1 cellular context compared by ENCODE assay signal in genomic region chr1:35202048-35202719, GRCh38.
TF ChIP-seq lines count a peak whose summit lies in the region.

No MANE protein-coding gene starts in this region.

TF ChIP-seq in K562, 482 proteins besides CTCF, POLR2A, EP300 and RAD21 (continued from another document and continues in another):
- TF ChIP-seq MEF2A (IDR thresholded peaks at IDR 0.05; ENCODE audit: control insufficient read depth, low read depth, low read length) (no peak), SRF (CRISPR knock-in tag; IDR thresholded peaks at IDR 0.05) (0 out of 4 replicates have a peak, but pooled peaks of 1 of the 2 experiments have one; percentile 18), MCM7 (IDR thresholded peaks at IDR 0.05) (no peak), HNRNPH1 (optimal IDR thresholded peaks at IDR 0.05; ENCODE audit: low read depth, low read length) (no peak), RBM15 (IDR thresholded peaks at IDR 0.05; ENCODE audit: insufficient read depth, low read length) (no peak), SRSF7 (optimal IDR thresholded peaks at IDR 0.05; ENCODE audit: low read depth, low read length) (no peak), ZNF174 (CRISPR knock-in tag; IDR thresholded peaks at IDR 0.05) (no peak), HNRNPUL1 (IDR thresholded peaks at IDR 0.05; ENCODE audit: low read length) (no peak), PYGO2 (tag; IDR thresholded peaks at IDR 0.05) (no peak), ZNF512 (tag; IDR thresholded peaks at IDR 0.05) (no peak), RUNX1 (IDR thresholded peaks at IDR 0.05; ENCODE audit: low read depth) (no peak), MEIS2 (IDR thresholded peaks at IDR 0.05; ENCODE audit: partially characterized antibody) (no peak), ZSCAN29 (IDR thresholded peaks at IDR 0.05) (no peak), BMI1 (IDR thresholded peaks at IDR 0.05; ENCODE audit: low read length) (no peak), HDAC6 (IDR thresholded peaks at IDR 0.05; ENCODE audit: low read depth, low read length) (no peak), HINFP (tag; conservative IDR thresholded peaks at IDR 0.05; ENCODE audit: low read depth) (no peak), ZNF445 (CRISPR knock-in tag; IDR thresholded peaks at IDR 0.05; ENCODE audit: low read depth) (no peak), ZC3H8 (IDR thresholded peaks at IDR 0.05) (no peak), BHLHE40 (IDR thresholded peaks at IDR 0.05; ENCODE audit: low read length) (peak; percentile 52), BCOR (IDR thresholded peaks at IDR 0.05) (no peak), ZNF124 (CRISPR knock-in tag; IDR thresholded peaks at IDR 0.05) (no peak), NR4A1 (CRISPR knock-in tag; IDR thresholded peaks at IDR 0.05) (no peak), NR4A1 (tag; IDR thresholded peaks at IDR 0.05) (no peak), DPF2 (IDR thresholded peaks at IDR 0.05) (no peak), MAFF (IDR thresholded peaks at IDR 0.05; ENCODE audit: low read length) (no peak), SMC3 (conservative IDR thresholded peaks at IDR 0.05; ENCODE audit: insufficient read depth, low read depth, low read length) (peak; percentile 89), TRIM28 (IDR thresholded peaks at IDR 0.05) (no peak; the same call in 1 of the 2 replicates), TAL1 (IDR thresholded peaks at IDR 0.05) (no peak), TRIM24 (IDR thresholded peaks at IDR 0.05) (no peak), ZBED1 (IDR thresholded peaks at IDR 0.05) (no peak), NFYB (IDR thresholded peaks at IDR 0.05; ENCODE audit: extremely low read depth, insufficient read length) (no peak), JUND (IDR thresholded peaks at IDR 0.05; ENCODE audit: borderline replicate concordance, low read depth, low read length) (peak; percentile 53; the same call in 1 of the 2 replicates), JUND (tag; IDR thresholded peaks at IDR 0.05; ENCODE audit: borderline replicate concordance, low read depth, low read length) (no peak; the same call in 2 of the 3 replicates), ZNF253 (CRISPR knock-in tag; conservative IDR thresholded peaks at IDR 0.05) (no peak), TCFL5 (CRISPR knock-in tag; conservative IDR thresholded peaks at IDR 0.05) (no peak), TAF15 (IDR thresholded peaks at IDR 0.05; ENCODE audit: low read depth, low read length) (no peak), SP1 (CRISPR knock-in tag; IDR thresholded peaks at IDR 0.05) (no peak), SIRT6 (IDR thresholded peaks at IDR 0.05; ENCODE audit: low read depth, low read length) (no peak), EWSR1 (IDR thresholded peaks at IDR 0.05; ENCODE audit: borderline replicate concordance, low read depth, partially characterized antibody) (no peak), ZNF165 (CRISPR knock-in tag; IDR thresholded peaks at IDR 0.05; ENCODE audit: borderline replicate concordance) (no peak), SNRNP70 (optimal IDR thresholded peaks at IDR 0.05; ENCODE audit: low read depth, low read length) (no peak), RB1 (IDR thresholded peaks at IDR 0.05; ENCODE audit: low read depth) (peak; percentile 77), SMAD3 (CRISPR knock-in tag; conservative IDR thresholded peaks at IDR 0.05) (no peak), XRCC5 (IDR thresholded peaks at IDR 0.05; ENCODE audit: low read depth, low read length) (peak; percentile 42; the same call in 1 of the 2 replicates), ARID2 (IDR thresholded peaks at IDR 0.05) (no peak), ZBTB43 (CRISPR knock-in tag; IDR thresholded peaks at IDR 0.05) (no peak), CBX1 (IDR thresholded peaks at IDR 0.05; ENCODE audit: low read depth) (no peak), GABPB1 (CRISPR knock-in tag; IDR thresholded peaks at IDR 0.05) (0 out of 2 replicates have a peak, but pooled peaks have one; percentile 32), REST (CRISPR knock-in tag; IDR thresholded peaks at IDR 0.05; ENCODE audit: low read depth) (no peak), SUPT5H (IDR thresholded peaks at IDR 0.05) (no peak), ZNF140 (CRISPR knock-in tag; IDR thresholded peaks at IDR 0.05) (no peak), DDX20 (tag; IDR thresholded peaks at IDR 0.05; ENCODE audit: low read depth) (no peak), TAF7 (tag; IDR thresholded peaks at IDR 0.05) (no peak), CBFA2T3 (IDR thresholded peaks at IDR 0.05) (no peak), PCBP1 (IDR thresholded peaks at IDR 0.05; ENCODE audit: low read depth, low read length, poor library complexity, severe bottlenecking) (no peak), BRF1 (IDR thresholded peaks at IDR 0.05; ENCODE audit: borderline replicate concordance, extremely low read depth, insufficient read length) (no peak)
- TF ChIP-seq, protein P1, sequence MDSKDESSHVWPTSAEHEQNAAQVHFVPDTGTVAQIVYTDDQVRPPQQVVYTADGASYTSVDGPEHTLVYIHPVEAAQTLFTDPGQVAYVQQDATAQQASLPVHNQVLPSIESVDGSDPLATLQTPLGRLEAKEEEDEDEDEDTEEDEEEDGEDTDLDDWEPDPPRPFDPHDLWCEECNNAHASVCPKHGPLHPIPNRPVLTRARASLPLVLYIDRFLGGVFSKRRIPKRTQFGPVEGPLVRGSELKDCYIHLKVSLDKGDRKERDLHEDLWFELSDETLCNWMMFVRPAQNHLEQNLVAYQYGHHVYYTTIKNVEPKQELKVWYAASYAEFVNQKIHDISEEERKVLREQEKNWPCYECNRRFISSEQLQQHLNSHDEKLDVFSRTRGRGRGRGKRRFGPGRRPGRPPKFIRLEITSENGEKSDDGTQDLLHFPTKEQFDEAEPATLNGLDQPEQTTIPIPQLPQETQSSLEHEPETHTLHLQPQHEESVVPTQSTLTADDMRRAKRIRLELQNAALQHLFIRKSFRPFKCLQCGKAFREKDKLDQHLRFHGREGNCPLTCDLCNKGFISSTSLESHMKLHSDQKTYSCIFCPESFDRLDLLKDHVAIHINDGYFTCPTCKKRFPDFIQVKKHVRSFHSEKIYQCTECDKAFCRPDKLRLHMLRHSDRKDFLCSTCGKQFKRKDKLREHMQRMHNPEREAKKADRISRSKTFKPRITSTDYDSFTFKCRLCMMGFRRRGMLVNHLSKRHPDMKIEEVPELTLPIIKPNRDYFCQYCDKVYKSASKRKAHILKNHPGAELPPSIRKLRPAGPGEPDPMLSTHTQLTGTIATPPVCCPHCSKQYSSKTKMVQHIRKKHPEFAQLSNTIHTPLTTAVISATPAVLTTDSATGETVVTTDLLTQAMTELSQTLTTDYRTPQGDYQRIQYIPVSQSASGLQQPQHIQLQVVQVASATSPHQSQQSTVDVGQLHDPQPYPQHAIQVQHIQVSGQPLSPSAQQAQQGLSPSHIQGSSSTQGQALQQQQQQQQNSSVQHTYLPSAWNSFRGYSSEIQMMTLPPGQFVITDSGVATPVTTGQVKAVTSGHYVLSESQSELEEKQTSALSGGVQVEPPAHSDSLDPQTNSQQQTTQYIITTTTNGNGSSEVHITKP (IDR thresholded peaks at IDR 0.05; ENCODE audit: partially characterized antibody) = peak; percentile 95
- TF ChIP-seq, protein P2, sequence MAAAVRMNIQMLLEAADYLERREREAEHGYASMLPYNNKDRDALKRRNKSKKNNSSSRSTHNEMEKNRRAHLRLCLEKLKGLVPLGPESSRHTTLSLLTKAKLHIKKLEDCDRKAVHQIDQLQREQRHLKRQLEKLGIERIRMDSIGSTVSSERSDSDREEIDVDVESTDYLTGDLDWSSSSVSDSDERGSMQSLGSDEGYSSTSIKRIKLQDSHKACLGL (CRISPR knock-in tag; IDR thresholded peaks at IDR 0.05; ENCODE audit: borderline replicate concordance, poor library complexity, severe bottlenecking) = no peak
- TF ChIP-seq, protein P3, sequence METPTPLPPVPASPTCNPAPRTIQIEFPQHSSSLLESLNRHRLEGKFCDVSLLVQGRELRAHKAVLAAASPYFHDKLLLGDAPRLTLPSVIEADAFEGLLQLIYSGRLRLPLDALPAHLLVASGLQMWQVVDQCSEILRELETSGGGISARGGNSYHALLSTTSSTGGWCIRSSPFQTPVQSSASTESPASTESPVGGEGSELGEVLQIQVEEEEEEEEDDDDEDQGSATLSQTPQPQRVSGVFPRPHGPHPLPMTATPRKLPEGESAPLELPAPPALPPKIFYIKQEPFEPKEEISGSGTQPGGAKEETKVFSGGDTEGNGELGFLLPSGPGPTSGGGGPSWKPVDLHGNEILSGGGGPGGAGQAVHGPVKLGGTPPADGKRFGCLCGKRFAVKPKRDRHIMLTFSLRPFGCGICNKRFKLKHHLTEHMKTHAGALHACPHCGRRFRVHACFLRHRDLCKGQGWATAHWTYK (CRISPR knock-in tag; IDR thresholded peaks at IDR 0.05) = no peak
- TF ChIP-seq, protein P4, sequence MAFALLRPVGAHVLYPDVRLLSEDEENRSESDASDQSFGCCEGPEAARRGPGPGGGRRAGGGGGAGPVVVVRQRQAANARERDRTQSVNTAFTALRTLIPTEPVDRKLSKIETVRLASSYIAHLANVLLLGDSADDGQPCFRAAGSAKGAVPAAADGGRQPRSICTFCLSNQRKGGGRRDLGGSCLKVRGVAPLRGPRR (CRISPR knock-in tag; IDR thresholded peaks at IDR 0.05) = no peak
- TF ChIP-seq, protein P5, sequence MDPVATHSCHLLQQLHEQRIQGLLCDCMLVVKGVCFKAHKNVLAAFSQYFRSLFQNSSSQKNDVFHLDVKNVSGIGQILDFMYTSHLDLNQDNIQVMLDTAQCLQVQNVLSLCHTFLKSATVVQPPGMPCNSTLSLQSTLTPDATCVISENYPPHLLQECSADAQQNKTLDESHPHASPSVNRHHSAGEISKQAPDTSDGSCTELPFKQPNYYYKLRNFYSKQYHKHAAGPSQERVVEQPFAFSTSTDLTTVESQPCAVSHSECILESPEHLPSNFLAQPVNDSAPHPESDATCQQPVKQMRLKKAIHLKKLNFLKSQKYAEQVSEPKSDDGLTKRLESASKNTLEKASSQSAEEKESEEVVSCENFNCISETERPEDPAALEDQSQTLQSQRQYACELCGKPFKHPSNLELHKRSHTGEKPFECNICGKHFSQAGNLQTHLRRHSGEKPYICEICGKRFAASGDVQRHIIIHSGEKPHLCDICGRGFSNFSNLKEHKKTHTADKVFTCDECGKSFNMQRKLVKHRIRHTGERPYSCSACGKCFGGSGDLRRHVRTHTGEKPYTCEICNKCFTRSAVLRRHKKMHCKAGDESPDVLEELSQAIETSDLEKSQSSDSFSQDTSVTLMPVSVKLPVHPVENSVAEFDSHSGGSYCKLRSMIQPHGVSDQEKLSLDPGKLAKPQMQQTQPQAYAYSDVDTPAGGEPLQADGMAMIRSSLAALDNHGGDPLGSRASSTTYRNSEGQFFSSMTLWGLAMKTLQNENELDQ (CRISPR knock-in tag; IDR thresholded peaks at IDR 0.05; ENCODE audit: borderline replicate concordance) = no peak
